In the genomic region with DNA sequence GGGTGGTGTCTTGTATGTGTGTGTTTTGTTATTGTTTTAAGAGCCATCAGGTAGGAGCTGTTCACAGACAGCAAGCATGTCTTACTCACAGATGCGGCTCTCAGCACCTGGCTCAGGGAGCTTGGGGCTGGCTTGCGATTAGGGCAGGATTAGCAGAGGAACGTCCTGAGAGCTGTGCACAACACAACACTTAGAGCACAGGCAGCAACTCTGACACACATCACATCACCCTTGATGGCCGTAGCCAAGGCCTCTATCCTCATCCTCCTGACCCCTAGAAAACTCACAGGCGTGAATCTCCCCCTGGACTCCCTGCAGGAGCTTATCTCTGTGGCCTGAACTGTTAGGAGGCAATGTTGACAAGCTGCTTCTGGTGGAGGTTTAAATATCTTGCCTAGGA, we compare ENCODE assay signal across 2 cellular contexts.
TF ChIP-seq lines count a peak whose summit lies in the region.

No MANE protein-coding gene starts in this region.

TF ChIP-seq in liver, 16 proteins besides CTCF, POLR2A, EP300 and RAD21:
- no peak for TF ChIP-seq NR2F2 (IDR thresholded peaks at IDR 0.05)
- TF ChIP-seq, protein P1, sequence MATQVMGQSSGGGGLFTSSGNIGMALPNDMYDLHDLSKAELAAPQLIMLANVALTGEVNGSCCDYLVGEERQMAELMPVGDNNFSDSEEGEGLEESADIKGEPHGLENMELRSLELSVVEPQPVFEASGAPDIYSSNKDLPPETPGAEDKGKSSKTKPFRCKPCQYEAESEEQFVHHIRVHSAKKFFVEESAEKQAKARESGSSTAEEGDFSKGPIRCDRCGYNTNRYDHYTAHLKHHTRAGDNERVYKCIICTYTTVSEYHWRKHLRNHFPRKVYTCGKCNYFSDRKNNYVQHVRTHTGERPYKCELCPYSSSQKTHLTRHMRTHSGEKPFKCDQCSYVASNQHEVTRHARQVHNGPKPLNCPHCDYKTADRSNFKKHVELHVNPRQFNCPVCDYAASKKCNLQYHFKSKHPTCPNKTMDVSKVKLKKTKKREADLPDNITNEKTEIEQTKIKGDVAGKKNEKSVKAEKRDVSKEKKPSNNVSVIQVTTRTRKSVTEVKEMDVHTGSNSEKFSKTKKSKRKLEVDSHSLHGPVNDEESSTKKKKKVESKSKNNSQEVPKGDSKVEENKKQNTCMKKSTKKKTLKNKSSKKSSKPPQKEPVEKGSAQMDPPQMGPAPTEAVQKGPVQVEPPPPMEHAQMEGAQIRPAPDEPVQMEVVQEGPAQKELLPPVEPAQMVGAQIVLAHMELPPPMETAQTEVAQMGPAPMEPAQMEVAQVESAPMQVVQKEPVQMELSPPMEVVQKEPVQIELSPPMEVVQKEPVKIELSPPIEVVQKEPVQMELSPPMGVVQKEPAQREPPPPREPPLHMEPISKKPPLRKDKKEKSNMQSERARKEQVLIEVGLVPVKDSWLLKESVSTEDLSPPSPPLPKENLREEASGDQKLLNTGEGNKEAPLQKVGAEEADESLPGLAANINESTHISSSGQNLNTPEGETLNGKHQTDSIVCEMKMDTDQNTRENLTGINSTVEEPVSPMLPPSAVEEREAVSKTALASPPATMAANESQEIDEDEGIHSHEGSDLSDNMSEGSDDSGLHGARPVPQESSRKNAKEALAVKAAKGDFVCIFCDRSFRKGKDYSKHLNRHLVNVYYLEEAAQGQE (IDR thresholded peaks at IDR 0.05): no peak
- TF ChIP-seq GABPA (IDR thresholded peaks at IDR 0.05 in 1 of 2, conservative IDR thresholded peaks at IDR 0.05 in 1 of 2): no peak
- TF ChIP-seq FOXA1 (IDR thresholded peaks at IDR 0.05): no peak
- TF ChIP-seq, protein P2, sequence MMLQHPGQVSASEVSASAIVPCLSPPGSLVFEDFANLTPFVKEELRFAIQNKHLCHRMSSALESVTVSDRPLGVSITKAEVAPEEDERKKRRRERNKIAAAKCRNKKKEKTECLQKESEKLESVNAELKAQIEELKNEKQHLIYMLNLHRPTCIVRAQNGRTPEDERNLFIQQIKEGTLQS (IDR thresholded peaks at IDR 0.05): no peak
- TF ChIP-seq JUND (IDR thresholded peaks at IDR 0.05): no peak
- no peak for TF ChIP-seq HNF4G (IDR thresholded peaks at IDR 0.05)
- no peak for TF ChIP-seq SP1 (IDR thresholded peaks at IDR 0.05)
- TF ChIP-seq RXRA (IDR thresholded peaks at IDR 0.05): no peak
- TF ChIP-seq FOXA2 (IDR thresholded peaks at IDR 0.05): no peak
- no peak for TF ChIP-seq YY1 (IDR thresholded peaks at IDR 0.05)

TF ChIP-seq in HepG2, 621 proteins besides CTCF, POLR2A, EP300 and RAD21:
- TF ChIP-seq, protein P3, sequence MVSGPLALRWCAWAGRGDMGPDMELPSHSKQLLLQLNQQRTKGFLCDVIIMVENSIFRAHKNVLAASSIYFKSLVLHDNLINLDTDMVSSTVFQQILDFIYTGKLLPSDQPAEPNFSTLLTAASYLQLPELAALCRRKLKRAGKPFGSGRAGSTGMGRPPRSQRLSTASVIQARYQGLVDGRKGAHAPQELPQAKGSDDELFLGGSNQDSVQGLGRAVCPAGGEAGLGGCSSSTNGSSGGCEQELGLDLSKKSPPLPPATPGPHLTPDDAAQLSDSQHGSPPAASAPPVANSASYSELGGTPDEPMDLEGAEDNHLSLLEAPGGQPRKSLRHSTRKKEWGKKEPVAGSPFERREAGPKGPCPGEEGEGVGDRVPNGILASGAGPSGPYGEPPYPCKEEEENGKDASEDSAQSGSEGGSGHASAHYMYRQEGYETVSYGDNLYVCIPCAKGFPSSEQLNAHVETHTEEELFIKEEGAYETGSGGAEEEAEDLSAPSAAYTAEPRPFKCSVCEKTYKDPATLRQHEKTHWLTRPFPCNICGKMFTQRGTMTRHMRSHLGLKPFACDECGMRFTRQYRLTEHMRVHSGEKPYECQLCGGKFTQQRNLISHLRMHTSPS (CRISPR knock-in tag; IDR thresholded peaks at IDR 0.05; ENCODE audit: low read depth): no peak
- TF ChIP-seq TBX3 (IDR thresholded peaks at IDR 0.05; ENCODE audit: borderline replicate concordance): no peak
- no peak for TF ChIP-seq DZIP1 (CRISPR knock-in tag; IDR thresholded peaks at IDR 0.05)
- TF ChIP-seq ZMAT3 (CRISPR knock-in tag; conservative IDR thresholded peaks at IDR 0.05): no peak
- TF ChIP-seq MEIS2 (CRISPR knock-in tag; IDR thresholded peaks at IDR 0.05): no peak
- no peak for TF ChIP-seq ZNF841 (CRISPR knock-in tag; IDR thresholded peaks at IDR 0.05; ENCODE audit: borderline replicate concordance)
- TF ChIP-seq GMEB2 (CRISPR knock-in tag; IDR thresholded peaks at IDR 0.05; ENCODE audit: low read depth): no peak
- TF ChIP-seq, protein P4, sequence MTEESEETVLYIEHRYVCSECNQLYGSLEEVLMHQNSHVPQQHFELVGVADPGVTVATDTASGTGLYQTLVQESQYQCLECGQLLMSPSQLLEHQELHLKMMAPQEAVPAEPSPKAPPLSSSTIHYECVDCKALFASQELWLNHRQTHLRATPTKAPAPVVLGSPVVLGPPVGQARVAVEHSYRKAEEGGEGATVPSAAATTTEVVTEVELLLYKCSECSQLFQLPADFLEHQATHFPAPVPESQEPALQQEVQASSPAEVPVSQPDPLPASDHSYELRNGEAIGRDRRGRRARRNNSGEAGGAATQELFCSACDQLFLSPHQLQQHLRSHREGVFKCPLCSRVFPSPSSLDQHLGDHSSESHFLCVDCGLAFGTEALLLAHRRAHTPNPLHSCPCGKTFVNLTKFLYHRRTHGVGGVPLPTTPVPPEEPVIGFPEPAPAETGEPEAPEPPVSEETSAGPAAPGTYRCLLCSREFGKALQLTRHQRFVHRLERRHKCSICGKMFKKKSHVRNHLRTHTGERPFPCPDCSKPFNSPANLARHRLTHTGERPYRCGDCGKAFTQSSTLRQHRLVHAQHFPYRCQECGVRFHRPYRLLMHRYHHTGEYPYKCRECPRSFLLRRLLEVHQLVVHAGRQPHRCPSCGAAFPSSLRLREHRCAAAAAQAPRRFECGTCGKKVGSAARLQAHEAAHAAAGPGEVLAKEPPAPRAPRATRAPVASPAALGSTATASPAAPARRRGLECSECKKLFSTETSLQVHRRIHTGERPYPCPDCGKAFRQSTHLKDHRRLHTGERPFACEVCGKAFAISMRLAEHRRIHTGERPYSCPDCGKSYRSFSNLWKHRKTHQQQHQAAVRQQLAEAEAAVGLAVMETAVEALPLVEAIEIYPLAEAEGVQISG (CRISPR knock-in tag; IDR thresholded peaks at IDR 0.05): no peak
- no peak for TF ChIP-seq MAZ (IDR thresholded peaks at IDR 0.05; ENCODE audit: borderline replicate concordance, low read depth, low read length)
- no peak for TF ChIP-seq MAZ (CRISPR knock-in tag; IDR thresholded peaks at IDR 0.05; ENCODE audit: low read depth)
- no peak for TF ChIP-seq ZFP41 (CRISPR knock-in tag; IDR thresholded peaks at IDR 0.05; ENCODE audit: borderline replicate concordance)
- TF ChIP-seq DR1 (CRISPR knock-in tag; IDR thresholded peaks at IDR 0.05): no peak
